ENCODE assay signal across 8 cellular contexts in the genomic region with DNA sequence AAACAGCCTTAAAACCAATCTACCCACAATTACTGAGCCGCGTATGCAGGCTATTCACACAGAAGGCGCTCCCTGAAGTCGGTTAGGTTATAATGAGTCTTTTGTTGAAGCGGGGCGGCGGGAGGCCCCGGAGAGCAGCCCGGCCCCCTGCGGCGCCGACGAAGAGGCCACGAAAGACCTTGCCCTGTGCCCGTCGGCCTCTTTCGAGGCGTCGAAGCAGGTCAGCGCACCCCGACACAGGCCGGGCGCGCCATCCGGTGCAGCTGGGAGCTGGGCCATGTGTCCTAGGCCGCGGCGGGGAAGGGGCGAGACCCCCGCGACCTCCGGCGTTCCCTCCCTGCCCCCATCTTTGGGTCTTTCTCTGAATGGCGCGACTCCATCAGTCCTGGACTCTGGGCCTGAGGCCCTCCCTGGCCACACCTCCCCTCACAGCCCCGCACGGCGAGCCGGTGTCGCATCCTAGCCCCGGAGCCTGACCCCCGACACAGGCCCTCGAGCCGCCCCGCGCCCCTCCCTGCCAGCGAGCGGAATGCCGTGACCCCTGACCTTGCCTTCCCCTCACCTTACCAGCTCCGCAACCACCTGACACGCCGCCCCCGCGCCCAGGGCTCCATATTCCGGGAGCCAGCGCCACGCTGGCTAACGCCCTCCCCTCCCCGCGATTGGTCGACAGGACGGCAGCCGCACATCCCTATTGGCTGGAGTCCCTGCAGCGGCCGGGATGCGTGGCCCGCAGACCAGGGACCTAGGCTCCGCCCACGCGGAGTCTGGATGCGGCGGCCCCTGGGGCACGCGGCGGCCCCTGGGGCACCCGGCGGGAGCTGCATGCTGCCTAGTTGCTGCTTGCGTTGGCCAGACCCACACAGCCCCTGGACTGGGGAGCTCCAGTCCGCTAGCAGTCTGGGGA. TPM values are rescaled to one million over a fixed set of nuclear protein-coding genes. Genes with fewer than 3 reads are reported as not detected.
A peak's percentile ranks its signal among the peaks of the same experiment; 100 is the strongest.
DNase-seq lines count a peak whose midpoint lies in the region; ATAC-seq and TF ChIP-seq lines count a peak whose summit lies in the region.

A gene (minus strand): TSS at position 637 of the 907 bp plus-strand sequence. CDS start 15,656 bp downstream, outside the sequence.

- H3K9me3 Mint-ChIP-seq in activated naive CD4-positive, alpha-beta T cell treated with anti-CD3 and anti-CD28 coated beads, Interleukin-2, amount 50 U/mL, for 72 hours, result no peaks in the 10 kb centered on the region

- DNase-seq in GM10248 (ENCODE audit: extremely low spot score) (peak; percentile 97), NCI-H1105 (lab: John Stamatoyannopoulos, UW) (peak; percentile 76), SKM-1 (lab: John Stamatoyannopoulos, UW; ENCODE audit: unreplicated experiment) (peak; percentile 75), glomerular visceral epithelial cell (ENCODE audit: extremely low spot score) (peak; percentile 92), omental fat pad (ENCODE audit: low spot score) (peak; percentile 93)
- DNase-seq in activated naive CD4-positive, alpha-beta T cell treated with anti-CD3 and anti-CD28 coated beads, Interleukin-2, amount 50 U/mL, for 72 hours (ENCODE audit: low spot score in 2 of 2), result peak; percentile 91 to 98

- ATAC-seq in HG02623 (IDR thresholded peaks at IDR 0.05; ENCODE audit: unreplicated experiment), result peak; percentile 89
- ATAC-seq in activated naive CD4-positive, alpha-beta T cell treated with anti-CD3 and anti-CD28 coated beads, Interleukin-2, amount 50 U/mL, for 72 hours, result peak; percentile 84 to 86
- ATAC-seq in omental fat pad (ENCODE audit: low FRiP score), result peak; percentile 94

- TF ChIP-seq CTCF in GM10248 (IDR thresholded peaks at IDR 0.05; ENCODE audit: control extremely low read depth, extremely low read depth, low read depth, missing control alignments) (no peak), omental fat pad (IDR thresholded peaks at IDR 0.05) (no peak)

- no peaks in the 10 kb centered on the region for H3K36me3 Mint-ChIP-seq in activated naive CD4-positive, alpha-beta T cell treated with anti-CD3 and anti-CD28 coated beads, Interleukin-2, amount 50 U/mL, for 72 hours

- H3K27ac Mint-ChIP-seq in activated naive CD4-positive, alpha-beta T cell treated with anti-CD3 and anti-CD28 coated beads, Interleukin-2, amount 50 U/mL, for 72 hours, result peak within 1 kb of the TSS; percentile 96 to 99

- CTCF ChIA-PET in GM10248 (lab: Yijun Ruan, JAX), result interaction anchor here (0.8 to 2.4 kb wide), 11 partner anchors 9 to 261 kb away, joined by 3 to 14 read pairs (median 4); a partner anchor contains a TSS

- H3K27ac ChIP-seq in temporal lobe (ENCODE audit: low read depth, low read length), result peak within 1 kb of the TSS; percentile 96

- POLR2A ChIA-PET in GM10248 (lab: Yijun Ruan, JAX), result interaction anchor here (0.5 to 0.6 kb wide), 3 partner anchors 57 to 815 kb away, joined by 3 to 4 read pairs (median 3); no protein-coding TSS in a partner anchor

RNA-seq across cellular contexts. Expression of the gene that starts here (rescaled TPM):
- 10 to 100 TPM; 34.4 to 38.4 TPM for total RNA-seq in activated naive CD4-positive, alpha-beta T cell treated with anti-CD3 and anti-CD28 coated beads, Interleukin-2, amount 50 U/mL, for 72 hours
- total RNA-seq in omental fat pad (10 to 100 TPM; 39.6 to 59.6 (median 50.7) TPM), temporal lobe (70.1 TPM)

Comparison
In these comparisons a context has a peak if more than half of its experiments do, and no peak if none do; other contexts are left out.
1. Peak in every context shown above with its lines: DNase-seq, ATAC-seq and H3K27ac ChIP-seq.